In the genomic region with DNA sequence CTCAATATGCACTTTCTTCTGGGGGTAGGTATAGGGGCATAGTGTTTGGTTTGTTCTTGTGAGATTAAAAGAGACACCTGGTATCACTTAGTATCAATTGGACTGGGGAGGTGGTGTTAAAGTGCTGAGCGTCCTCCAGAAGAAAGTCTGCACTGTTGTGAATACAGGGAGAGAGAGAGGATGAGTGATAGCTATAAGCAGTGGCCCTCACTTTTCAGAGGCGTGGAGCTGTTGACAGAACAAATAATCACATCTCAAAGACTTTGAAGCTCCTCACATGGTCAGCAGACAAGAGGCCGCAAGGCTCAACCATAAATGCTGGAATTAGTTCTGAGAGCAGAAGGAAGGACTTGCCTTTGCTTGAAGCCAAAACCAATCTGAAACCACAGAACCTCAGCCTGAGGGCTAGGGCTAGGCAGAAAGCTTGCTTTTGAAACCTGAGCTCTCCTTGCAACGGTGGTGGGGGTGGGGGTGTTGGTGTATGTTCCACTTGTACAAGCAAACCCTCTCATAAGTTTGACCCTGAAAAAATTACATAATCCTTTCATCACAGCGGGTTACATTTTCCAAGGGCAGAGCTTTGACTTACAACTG, we compare ENCODE assay signal across 10 cellular contexts.
DNase-seq lines count a peak whose midpoint lies in the region; ATAC-seq and TF ChIP-seq lines count a peak whose summit lies in the region.
"Had no signal": no experiment of that assay in that cellular context is flagged by ENCODE, and none has a peak within 500 bp of the region (broad histone marks: within the 10 kb centered on the region; RNA-seq: fewer than 3 reads in every experiment).

No MANE protein-coding gene starts in this region.

- no peak overlapping the region for H3K27ac Mint-ChIP-seq in natural killer cell
- H3K27ac Mint-ChIP-seq: activated naive CD4-positive, alpha-beta T cell treated with anti-CD3 and anti-CD28 coated beads for 36 hours; natural killer cell treated with Interleukin-12 subunit alpha and Interleukin-12 subunit beta and Interleukin-15 and Interleukin-18, amount 100 ng/mL, for 72 hours had no signal

- TF ChIP-seq CTCF in NB4 (IDR thresholded peaks at IDR 0.05; ENCODE audit: low read depth, low read length) (no peak), natural killer cell (IDR thresholded peaks at IDR 0.05) (no peak)

- H3K27me3 Mint-ChIP-seq in natural killer cell (ENCODE audit: low read depth in 2 of 2) = peaks cover 8 to 13% of the 10 kb centered on the region in 2 donors

- no peak overlapping the region for H3K4me3 Mint-ChIP-seq in natural killer cell
- H3K4me3 Mint-ChIP-seq: activated naive CD4-positive, alpha-beta T cell treated with anti-CD3 and anti-CD28 coated beads for 36 hours; natural killer cell treated with Interleukin-12 subunit alpha and Interleukin-12 subunit beta and Interleukin-15 and Interleukin-18, amount 100 ng/mL, for 72 hours had no signal

- intact Hi-C loops in natural killer cell (cut with micrococcal nuclease) = no loop called here

- no peaks in the 10 kb centered on the region for H3K9me3 Mint-ChIP-seq in natural killer cell
- H3K9me3 Mint-ChIP-seq: activated naive CD4-positive, alpha-beta T cell treated with anti-CD3 and anti-CD28 coated beads for 36 hours; natural killer cell treated with Interleukin-12 subunit alpha and Interleukin-12 subunit beta and Interleukin-15 and Interleukin-18, amount 100 ng/mL, for 72 hours had no signal

- DNase-seq in COLO668 (lab: John Stamatoyannopoulos, UW; ENCODE audit: unreplicated experiment) (peak; percentile 64), NB4 (ENCODE audit: low read depth) (peak; percentile 1), astrocyte of the hippocampus (ENCODE audit: low read depth, low spot score) (peak; percentile 77), natural killer cell (no peak), NCI-H1694 (lab: John Stamatoyannopoulos, UW) (no peak)
- no peak for DNase-seq in activated CD4-positive, alpha-beta T cell treated with anti-CD3 and anti-CD28 coated beads, Interleukin-2, amount 50 U/mL, for 1 hour
- DNase-seq: activated naive CD4-positive, alpha-beta T cell treated with anti-CD3 and anti-CD28 coated beads for 36 hours had no signal

- H3K4me3 ChIP-seq in NB4 (ENCODE audit: low read depth, low read length) = no peak overlapping the region

- TF ChIP-seq POLR2A in NB4 (IDR thresholded peaks at IDR 0.05; ENCODE audit: extremely low read depth, insufficient read length) = no peak

- no peaks in the 10 kb centered on the region for H3K36me3 Mint-ChIP-seq in natural killer cell
- H3K36me3 Mint-ChIP-seq: natural killer cell treated with Interleukin-12 subunit alpha and Interleukin-12 subunit beta and Interleukin-15 and Interleukin-18, amount 100 ng/mL, for 72 hours had no signal

- peak; percentile 86 for ATAC-seq in GM19372 (IDR thresholded peaks at IDR 0.05; ENCODE audit: low read depth, unreplicated experiment)
- ATAC-seq in GM18520 (IDR thresholded peaks at IDR 0.05; ENCODE audit: unreplicated experiment) = no peak
- no peak for ATAC-seq in natural killer cell
- ATAC-seq: natural killer cell treated with Interleukin-12 subunit alpha and Interleukin-12 subunit beta and Interleukin-15 and Interleukin-18, amount 100 ng/mL, for 72 hours had no signal

- no peaks in the 10 kb centered on the region for H3K4me1 Mint-ChIP-seq in natural killer cell

Comparison
In these comparisons a context has a peak if more than half of its experiments do, and no peak if none do; other contexts are left out.
1. DNase-seq: peak in COLO668 (single experiment), NB4 (single experiment) and astrocyte of the hippocampus (single experiment); none in natural killer cell (single experiment), NCI-H1694 (single experiment) and activated CD4-positive, alpha-beta T cell treated with anti-CD3 and anti-CD28 coated beads, Interleukin-2, amount 50 U/mL, for 1 hour (single experiment).